ENCODE assay signal across 10 cellular contexts in genomic region chr10:23294638-23295247, GRCh38. TPM values are rescaled to one million over a fixed set of nuclear protein-coding genes. Genes with fewer than 3 reads are reported as not detected.
DNase-seq lines count a peak whose midpoint lies in the region; ATAC-seq, FAIRE-seq and TF ChIP-seq lines count a peak whose summit lies in the region.
"Had no signal": no experiment of that assay in that cellular context is flagged by ENCODE, and none has a peak within 500 bp of the region (broad histone marks: within the 10 kb centered on the region; RNA-seq: fewer than 3 reads in every experiment).

No MANE protein-coding gene starts in this region.

- peak; percentile 36 for TF ChIP-seq RAD21 in GM12878 (IDR thresholded peaks at IDR 0.05; ENCODE audit: insufficient read depth, low read depth, low read length)

- 45% methylated on average over 5 of the region's 5 CpGs for WGBS in GM12878 (ENCODE audit: insufficient coverage, insufficient replicate concordance, low lambda C conversion rate, missing lambda C conversion rate)
- WGBS in right lobe of liver (ENCODE audit: insufficient coverage, low coverage, low lambda C conversion rate, missing lambda C conversion rate): 42% methylated on average over 5 of the region's 5 CpGs

- H3K27me3 Mint-ChIP-seq in Caco-2 (ENCODE audit: insufficient read depth, unreplicated experiment): peaks cover 8% of the 10 kb centered on the region
- H3K27me3 Mint-ChIP-seq in activated naive CD8-positive, alpha-beta T cell treated with anti-CD3 and anti-CD28 coated beads, Interleukin-2, amount 50 U/mL, for 24 hours: peaks cover 20% of the 10 kb centered on the region

- BruUV-seq in Caco-2 (replicated peaks; lab: Mats Ljungman, UMichigan): no TSS peak
- BruUV-seq in GM12878 (replicated peaks; lab: Mats Ljungman, UMichigan): no TSS peak

- H3K4me3 ChIP-seq in Caco-2 (ENCODE audit: low read depth, low read length) (no peak overlapping the region), GM12878 (no peak overlapping the region), right lobe of liver (no peak overlapping the region)

- no peak overlapping the region for H3K27ac ChIP-seq in GM12878 (ENCODE audit: control insufficient read depth, insufficient read depth)
- no peak overlapping the region for H3K27ac ChIP-seq in right lobe of liver

- H3K4me1 Mint-ChIP-seq in Caco-2 (ENCODE audit: low read depth, unreplicated experiment): no peaks in the 10 kb centered on the region
- H3K4me1 Mint-ChIP-seq in activated naive CD8-positive, alpha-beta T cell treated with anti-CD3 and anti-CD28 coated beads, Interleukin-2, amount 50 U/mL, for 24 hours: no peaks in the 10 kb centered on the region
- H3K4me1 Mint-ChIP-seq: activated B cell treated with CpG ODN at 0.5 μM for 24 hours had no signal

- H4K20me1 ChIP-seq in GM12878 (ENCODE audit: control insufficient read depth, insufficient read depth): no peaks in the 10 kb centered on the region; the same call in 1 of the 2 replicates

- no peak overlapping the region for H2AFZ ChIP-seq in GM12878 (ENCODE audit: control insufficient read depth, low read depth, low read length)

- CTCF ChIA-PET in Caco-2 (lab: Charles Lee): no interaction called here
- CTCF ChIA-PET in GM12878 (lab: Yijun Ruan, JAX): interaction anchor here (0.8 to 7.6 kb wide), 8 partner anchors 9 to 1263 kb away, joined by 3 to 106 read pairs (median 4); no protein-coding TSS in a partner anchor

- H3K27me3 ChIP-seq in Caco-2 (replicated peaks; ENCODE audit: control insufficient read depth, insufficient read depth, low read length) (no peaks in the 10 kb centered on the region), GM12878 (replicated peaks in 1 of 2; ENCODE audit: control insufficient read depth in 2 of 2, insufficient read depth in 2 of 2, low read length in 1 of 2) (no peaks in the 10 kb centered on the region; a peak in 1 of 4 replicates), right lobe of liver (no peaks in the 10 kb centered on the region)

- ATAC-seq in GM12878 (no peak), right lobe of liver (no peak), HG03378 (IDR thresholded peaks at IDR 0.05; ENCODE audit: unreplicated experiment) (no peak), GM18502 (IDR thresholded peaks at IDR 0.05; ENCODE audit: poor library complexity, unreplicated experiment) (no peak)
- ATAC-seq in activated naive CD8-positive, alpha-beta T cell treated with anti-CD3 and anti-CD28 coated beads, Interleukin-2, amount 50 U/mL, for 24 hours: no peak

- TF ChIP-seq POLR2A in GM12878 (IDR thresholded peaks at IDR 0.05; ENCODE audit: low read depth, low read length): no peak
- no peak for TF ChIP-seq POLR2A in right lobe of liver (IDR thresholded peaks at IDR 0.05)

- no peaks in the 10 kb centered on the region for H3K4me1 ChIP-seq in Caco-2
- no peaks in the 10 kb centered on the region for H3K4me1 ChIP-seq in GM12878 (ENCODE audit: control insufficient read depth, insufficient read depth, low read length)
- no peaks in the 10 kb centered on the region for H3K4me1 ChIP-seq in right lobe of liver

- no peaks in the 10 kb centered on the region for H3K79me2 ChIP-seq in GM12878 (ENCODE audit: control insufficient read depth, insufficient read depth, low read length)

- in situ Hi-C loops in GM12878 (cut with MboI): loop anchor here (5.0 kb wide), 1 partner anchor 137 kb away; no protein-coding TSS in a partner anchor

- TF ChIP-seq CTCF in Caco-2 (IDR thresholded peaks at IDR 0.05; ENCODE audit: insufficient read depth in 1 of 2, low read depth in 1 of 2, low read length in 1 of 2, severe bottlenecking in 1 of 2, unreplicated experiment in 1 of 2): peak; percentile 60 to 65
- TF ChIP-seq CTCF in GM12878 (IDR thresholded peaks at IDR 0.05 in 2 of 3, conservative IDR thresholded peaks at IDR 0.05 in 1 of 3; ENCODE audit: control insufficient read depth in 2 of 3, extremely low read depth in 1 of 3, insufficient read depth in 1 of 3, low read depth in 3 of 3, low read length in 3 of 3): peak; percentile 18 to 24 (median 21); a peak in 2 of 6 replicates
- peak; percentile 29 to 64 (median 54) for TF ChIP-seq CTCF in right lobe of liver (IDR thresholded peaks at IDR 0.05)

- SMC1A ChIA-PET in GM12878 (lab: Charles Lee; ENCODE audit: uncharacterized antibody, unreplicated experiment): interaction anchor here (1.1 kb wide), 1 partner anchor 17 kb away, joined by 3 read pairs; no protein-coding TSS in a partner anchor

- DNase-seq in Caco-2: peak in 1 of 2 experiments; percentile 22
- DNase-seq in HT-29 (ENCODE audit: low spot score): peak; percentile 19
- DNase-seq in GM12878 (ENCODE audit: low read depth, low spot score): no peak
- DNase-seq in right lobe of liver: no peak
- no peak for DNase-seq in HTR-8/SVneo (ENCODE audit: insufficient read length, low spot score)
- no peak for DNase-seq in activated naive CD8-positive, alpha-beta T cell treated with anti-CD3 and anti-CD28 coated beads, Interleukin-2, amount 50 U/mL, for 24 hours
- DNase-seq: activated B cell treated with CpG ODN at 0.5 μM for 24 hours, NCI-H1694 had no signal

- RAD21 ChIA-PET in GM12878 (lab: Charles Lee; ENCODE audit: unreplicated experiment): interaction anchor here (0.6 to 5.4 kb wide), 3 partner anchors 132 to 795 kb away, joined by 3 to 24 read pairs (median 5); no protein-coding TSS in a partner anchor

- H3K27ac Mint-ChIP-seq in Caco-2 (ENCODE audit: unreplicated experiment): no peak overlapping the region
- no peak overlapping the region for H3K27ac Mint-ChIP-seq in activated naive CD8-positive, alpha-beta T cell treated with anti-CD3 and anti-CD28 coated beads, Interleukin-2, amount 50 U/mL, for 24 hours
- H3K27ac Mint-ChIP-seq: activated B cell treated with CpG ODN at 0.5 μM for 24 hours had no signal

- no peak overlapping the region for H3K4me3 Mint-ChIP-seq in Caco-2 (ENCODE audit: unreplicated experiment)
- no peak overlapping the region for H3K4me3 Mint-ChIP-seq in activated naive CD8-positive, alpha-beta T cell treated with anti-CD3 and anti-CD28 coated beads, Interleukin-2, amount 50 U/mL, for 24 hours
- H3K4me3 Mint-ChIP-seq: activated B cell treated with CpG ODN at 0.5 μM for 24 hours had no signal

- POLR2A ChIA-PET in Caco-2 (lab: Charles Lee) (no interaction called here), GM12878 (lab: Charles Lee) (no interaction called here)

- H3K4me2 ChIP-seq in GM12878 (ENCODE audit: control insufficient read depth, insufficient read depth): no peak overlapping the region

- H3K36me3 Mint-ChIP-seq in Caco-2 (ENCODE audit: insufficient read depth, unreplicated experiment): no peaks in the 10 kb centered on the region
- H3K36me3 Mint-ChIP-seq in activated naive CD8-positive, alpha-beta T cell treated with anti-CD3 and anti-CD28 coated beads, Interleukin-2, amount 50 U/mL, for 24 hours (ENCODE audit: low read depth): no peaks in the 10 kb centered on the region

- H3K36me3 ChIP-seq in Caco-2 (ENCODE audit: control insufficient read depth, insufficient read depth, low read length): no peaks in the 10 kb centered on the region
- no peaks in the 10 kb centered on the region for H3K36me3 ChIP-seq in GM12878 (ENCODE audit: control insufficient read depth in 2 of 2, insufficient read depth in 2 of 2, low read length in 1 of 2)
- no peaks in the 10 kb centered on the region for H3K36me3 ChIP-seq in right lobe of liver

- H3K9me3 ChIP-seq in Caco-2: no peaks in the 10 kb centered on the region
- no peaks in the 10 kb centered on the region for H3K9me3 ChIP-seq in GM12878 (replicated peaks; ENCODE audit: control insufficient read depth, insufficient read depth, low read length)
- no peaks in the 10 kb centered on the region for H3K9me3 ChIP-seq in right lobe of liver

- no peaks in the 10 kb centered on the region for H3K9me3 Mint-ChIP-seq in Caco-2 (ENCODE audit: unreplicated experiment)
- no peaks in the 10 kb centered on the region for H3K9me3 Mint-ChIP-seq in activated naive CD8-positive, alpha-beta T cell treated with anti-CD3 and anti-CD28 coated beads, Interleukin-2, amount 50 U/mL, for 24 hours
- H3K9me3 Mint-ChIP-seq: activated B cell treated with CpG ODN at 0.5 μM for 24 hours had no signal

- no peak for TF ChIP-seq EP300 in GM12878 (IDR thresholded peaks at IDR 0.05; ENCODE audit: borderline replicate concordance in 1 of 2, control insufficient read depth in 1 of 2, low read depth in 2 of 2, low read length in 2 of 2)

- H3K9ac ChIP-seq in GM12878 (ENCODE audit: control insufficient read depth, insufficient read depth, low read length): no peak overlapping the region

- FAIRE-seq in GM12878 (lab: Jason Lieb, UNC): no peak
- FAIRE-seq in HTR-8/SVneo (lab: Jason Lieb, UNC): no peak

- intact Hi-C loops in Caco-2 (cut with micrococcal nuclease; ENCODE audit: unreplicated experiment) (loop anchor here (2.0 kb wide), 1 partner anchor 408 kb away; no protein-coding TSS in a partner anchor), GM12878 (cut with micrococcal nuclease; ENCODE audit: unreplicated experiment) (loop anchor here (5.0 kb wide), 1 partner anchor 212 kb away; no protein-coding TSS in a partner anchor), right lobe of liver (cut with DNase I) (no loop called here)

RNA-seq across cellular contexts. Expression of gene C10orf67, which starts 49.9 kb away (rescaled TPM):
- total RNA-seq in Caco-2 (2022) (not detected in 2 replicates), GM12878 (2014; rRNA removed) (0.06 TPM in 1 of 2 replicates, not detected in the other), GM12878 (2014; rRNA removed; fragmentation: Illumina TruSeq; extraction: Trizol) (not detected in 2 replicates), GM12878 (2021) (not detected in 2 replicates), right lobe of liver (not detected)
- 0.18 TPM in 1 of 2 replicates, not detected in the other for total RNA-seq in HT-29 (2014; rRNA removed; shearing (Covaris generic))
- not detected in 2 replicates for total RNA-seq in GM12878 (2013; cell fraction: nucleolus; rRNA removed)
- polyA plus RNA-seq in GM12878 (2011; ENCODE audit: low read depth): not detected
- polyA plus RNA-seq in GM12878 (2011; rRNA removed) (not detected in 2 replicates), GM12878 (2014; fragmentation: Illumina TruSeq; extraction: Trizol) (not detected in 2 replicates), GM12878 (2014; fragmentation: Nextera tagmentation; extraction: Ambion mirVana) (not detected), GM12878 (2014; rRNA removed) (not detected in 2 replicates), GM12878 (2016; fragmentation: Nextera tagmentation; extraction: Ambion mirVana) (not detected)
- 0.01 TPM in 1 of 2 replicates, not detected in the other for polyA plus RNA-seq in GM12878 (2011; cell fraction: cytosol; rRNA removed)
- not detected in 2 replicates for polyA plus RNA-seq in GM12878 (2011; cell fraction: nucleus; rRNA removed)
- not detected in 2 replicates for polyA plus RNA-seq in GM12878 (2012)
- not detected in 2 replicates for polyA minus RNA-seq in GM12878 (2011; rRNA and poly(A)+ RNA removed)
- not detected in 2 replicates for polyA minus RNA-seq in GM12878 (2011; cell fraction: cytosol; rRNA and poly(A)+ RNA removed)
- polyA minus RNA-seq in GM12878 (2011; cell fraction: nucleus; rRNA and poly(A)+ RNA removed): not detected in 2 replicates
- total RNA-seq: activated B cell treated with CpG ODN at 0.5 μM for 24 hours had no signal

Comparison
In these comparisons a context has a peak if more than half of its experiments do, and no peak if none do; other contexts are left out.
1. intact Hi-C loops: an anchor here in Caco-2 (2.0 kb wide) and GM12878 (5.0 kb wide); none called in right lobe of liver.